Comparison of ENCODE assay signal across 1 cellular context in the genomic region with DNA sequence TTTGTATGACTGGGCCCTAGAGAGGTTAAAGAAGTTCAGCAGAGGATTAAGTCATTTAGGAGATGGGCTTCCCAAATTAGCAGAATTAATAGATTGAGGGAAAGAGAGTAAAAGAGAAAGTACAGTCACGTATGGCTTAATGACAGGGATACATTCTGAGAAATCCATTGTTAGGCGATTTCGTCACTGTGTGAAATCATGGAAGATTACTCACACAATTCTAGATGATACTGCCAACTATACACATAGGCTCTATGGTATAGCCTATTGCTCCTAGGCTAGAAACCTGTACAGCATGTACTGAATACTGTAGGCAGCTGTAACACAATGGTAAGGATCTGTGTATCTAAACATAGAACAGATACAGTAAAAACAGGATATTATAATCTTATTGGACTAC.
TF ChIP-seq lines count a peak whose summit lies in the region.

No MANE protein-coding gene starts in this region.

TF ChIP-seq in SK-N-SH, 30 proteins besides CTCF, POLR2A, EP300 and RAD21 (continued from another document):
- TF ChIP-seq, protein P1, sequence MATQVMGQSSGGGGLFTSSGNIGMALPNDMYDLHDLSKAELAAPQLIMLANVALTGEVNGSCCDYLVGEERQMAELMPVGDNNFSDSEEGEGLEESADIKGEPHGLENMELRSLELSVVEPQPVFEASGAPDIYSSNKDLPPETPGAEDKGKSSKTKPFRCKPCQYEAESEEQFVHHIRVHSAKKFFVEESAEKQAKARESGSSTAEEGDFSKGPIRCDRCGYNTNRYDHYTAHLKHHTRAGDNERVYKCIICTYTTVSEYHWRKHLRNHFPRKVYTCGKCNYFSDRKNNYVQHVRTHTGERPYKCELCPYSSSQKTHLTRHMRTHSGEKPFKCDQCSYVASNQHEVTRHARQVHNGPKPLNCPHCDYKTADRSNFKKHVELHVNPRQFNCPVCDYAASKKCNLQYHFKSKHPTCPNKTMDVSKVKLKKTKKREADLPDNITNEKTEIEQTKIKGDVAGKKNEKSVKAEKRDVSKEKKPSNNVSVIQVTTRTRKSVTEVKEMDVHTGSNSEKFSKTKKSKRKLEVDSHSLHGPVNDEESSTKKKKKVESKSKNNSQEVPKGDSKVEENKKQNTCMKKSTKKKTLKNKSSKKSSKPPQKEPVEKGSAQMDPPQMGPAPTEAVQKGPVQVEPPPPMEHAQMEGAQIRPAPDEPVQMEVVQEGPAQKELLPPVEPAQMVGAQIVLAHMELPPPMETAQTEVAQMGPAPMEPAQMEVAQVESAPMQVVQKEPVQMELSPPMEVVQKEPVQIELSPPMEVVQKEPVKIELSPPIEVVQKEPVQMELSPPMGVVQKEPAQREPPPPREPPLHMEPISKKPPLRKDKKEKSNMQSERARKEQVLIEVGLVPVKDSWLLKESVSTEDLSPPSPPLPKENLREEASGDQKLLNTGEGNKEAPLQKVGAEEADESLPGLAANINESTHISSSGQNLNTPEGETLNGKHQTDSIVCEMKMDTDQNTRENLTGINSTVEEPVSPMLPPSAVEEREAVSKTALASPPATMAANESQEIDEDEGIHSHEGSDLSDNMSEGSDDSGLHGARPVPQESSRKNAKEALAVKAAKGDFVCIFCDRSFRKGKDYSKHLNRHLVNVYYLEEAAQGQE (IDR thresholded peaks at IDR 0.05; ENCODE audit: low read depth, low read length) = no peak
- TF ChIP-seq CHD2 (IDR thresholded peaks at IDR 0.05; ENCODE audit: low read length, partially characterized antibody) (no peak), TCF12 (IDR thresholded peaks at IDR 0.05) (no peak), EZH2phosphoT487 (IDR thresholded peaks at IDR 0.05; ENCODE audit: borderline replicate concordance, low read depth) (no peak)
